ENCODE assay signal across 1 cellular context in genomic region chr19:50772408-50773311, GRCh38.
TF ChIP-seq lines count a peak whose summit lies in the region.

No MANE protein-coding gene starts in this region.

TF ChIP-seq in IMR-90, 13 proteins besides CTCF, POLR2A, EP300 and RAD21 (continued from another document):
- peak; percentile 81 for TF ChIP-seq USF2 (IDR thresholded peaks at IDR 0.05; ENCODE audit: low read depth, low read length)
TF ChIP-seq in IMR-90: peak in this region for 1.
